Comparison of ENCODE assay signal across 30 cellular contexts in genomic region chr2:121162893-121163292, GRCh38.
"Had no signal": no experiment of that assay in that cellular context is flagged by ENCODE, and none has a peak within 500 bp of the region (broad histone marks: within the 10 kb centered on the region; RNA-seq: fewer than 3 reads in every experiment).

No MANE protein-coding gene starts in this region.

- DNase-seq: colonic mucosa; cortex of kidney; dermis blood vessel endothelial cell; dorsolateral prefrontal cortex; effector CD4-positive, alpha-beta T cell; effector CD8-positive, alpha-beta T cell; effector memory CD4-positive, alpha-beta T cell; effector memory CD8-positive, alpha-beta T cell; endodermal cell; erythroblast; esophagus squamous epithelium; foreskin fibroblast; foreskin keratinocyte; foreskin melanocyte; gastrocnemius medialis; glutamatergic neuron; head of caudate nucleus; heart left ventricle; heart right ventricle had no signal

- H3K27ac Mint-ChIP-seq: dendritic cell treated with granulocyte-macrophage colony-stimulating factor and Interleukin-4, amounts not matched to agents 40 ng/mL and 50 ng/mL, for 4 days; effector memory CD8-positive, alpha-beta T cell; endodermal cell had no signal

- H3K36me3 ChIP-seq: colonic mucosa, esophagus muscularis mucosa, esophagus squamous epithelium, gastrocnemius medialis, gastroesophageal sphincter, heart left ventricle, heart right ventricle had no signal

- H2AFZ ChIP-seq: hepatocyte had no signal

- H3K4me3 Mint-ChIP-seq: dendritic cell treated with granulocyte-macrophage colony-stimulating factor and Interleukin-4, amounts not matched to agents 40 ng/mL and 50 ng/mL, for 4 days; effector memory CD8-positive, alpha-beta T cell; endodermal cell had no signal

- H3K4me1 ChIP-seq: colonic mucosa, esophagus muscularis mucosa, foreskin keratinocyte, gastrocnemius medialis, gastroesophageal sphincter, heart left ventricle, heart right ventricle had no signal

- H3K27ac ChIP-seq: colonic mucosa, coronary artery, dorsolateral prefrontal cortex, epithelial cell of prostate, esophagus muscularis mucosa, esophagus squamous epithelium, foreskin keratinocyte, gastrocnemius medialis, gastroesophageal sphincter, heart left ventricle, heart right ventricle, hepatocyte had no signal

- ATAC-seq: effector memory CD8-positive, alpha-beta T cell; esophagus mucosa; foreskin keratinocyte; gastrocnemius medialis; gastroesophageal sphincter; heart left ventricle; heart right ventricle had no signal

- H3K27me3 ChIP-seq: colonic mucosa, dorsolateral prefrontal cortex, esophagus muscularis mucosa, esophagus squamous epithelium, foreskin keratinocyte, gastrocnemius medialis, gastroesophageal sphincter, heart left ventricle, hepatocyte had no signal

- H3K4me3 ChIP-seq: colonic mucosa, coronary artery, dorsolateral prefrontal cortex, esophagus muscularis mucosa, esophagus squamous epithelium, gastrocnemius medialis, gastroesophageal sphincter, heart left ventricle, heart right ventricle, hepatocyte had no signal

- H3K9me3 Mint-ChIP-seq: effector memory CD8-positive, alpha-beta T cell had no signal

- H3K79me2 ChIP-seq: hepatocyte had no signal

- H3K4me1 Mint-ChIP-seq: endodermal cell had no signal

- FAIRE-seq: colon, endometrium, endothelial cell of umbilical vein, frontal cortex had no signal

- H3K4me2 ChIP-seq: hepatocyte had no signal

- H3K9me3 ChIP-seq: colonic mucosa, gastrocnemius medialis had no signal
